Comparison of ENCODE assay signal across 8 cellular contexts in genomic region chr14:22589096-22589839, GRCh38. TPM values are rescaled to one million over a fixed set of nuclear protein-coding genes. Genes with fewer than 3 reads are reported as not detected.
A peak's percentile ranks its signal among the peaks of the same experiment; 100 is the strongest.
DNase-seq lines count a peak whose midpoint lies in the region; ATAC-seq and TF ChIP-seq lines count a peak whose summit lies in the region.

Gene DAD1, minus strand, starts transcription at chr14:22589224. Its CDS starts 67 bp downstream, at chr14:22589157.

- peak within 1 kb of the TSS; percentile 82 for H3K4me3 ChIP-seq in neural progenitor cell

- peaks cover 32% of the 10 kb centered on the region for H3K4me1 Mint-ChIP-seq in neural progenitor cell

- ATAC-seq in foreskin keratinocyte, result peak; percentile 96

- no peaks in the 10 kb centered on the region for H3K9me3 ChIP-seq in neural progenitor cell (ENCODE audit: low read depth)

- H3K36me3 ChIP-seq in neural progenitor cell, result no peaks in the 10 kb centered on the region

- peaks cover 21% of the 10 kb centered on the region for H4K20me1 ChIP-seq in neural progenitor cell (ENCODE audit: low read depth)

- H3K4me2 ChIP-seq in neural progenitor cell, result peak within 1 kb of the TSS; percentile 96

- TF ChIP-seq CTCF in foreskin keratinocyte (conservative IDR thresholded peaks at IDR 0.05), result no peak
- peak; percentile 33 for TF ChIP-seq CTCF in neural progenitor cell (IDR thresholded peaks at IDR 0.05)

- in situ Hi-C loops in SK-MEL-5 (cut with HindIII; ENCODE audit: low pct_unique_long_range_greater_than_20kb, low sequenced_read_pairs), result no loop called here

- H3K27me3 ChIP-seq in foreskin keratinocyte (peaks cover 3% of the 10 kb centered on the region), neural progenitor cell (no peaks in the 10 kb centered on the region)

- H3K79me2 ChIP-seq in neural progenitor cell (ENCODE audit: low read depth), result peaks cover 47% of the 10 kb centered on the region

- H3K9ac ChIP-seq in neural progenitor cell, result peak within 1 kb of the TSS; percentile 83

- peak within 1 kb of the TSS; percentile 98 for H3K4me3 Mint-ChIP-seq in neural progenitor cell

- H3K9me3 Mint-ChIP-seq in neural progenitor cell, result no peaks in the 10 kb centered on the region

- H3K4me1 ChIP-seq in foreskin keratinocyte (no peaks in the 10 kb centered on the region), neural progenitor cell (peaks cover 5% of the 10 kb centered on the region)

- H3F3A ChIP-seq in neural progenitor cell (ENCODE audit: low read depth), result peaks cover 7% of the 10 kb centered on the region

- peak within 1 kb of the TSS; percentile 62 for H3K27ac ChIP-seq in foreskin keratinocyte
- H3K27ac ChIP-seq in neural progenitor cell, result peak within 1 kb of the TSS; percentile 90

- POLR2A ChIA-PET in HEK293T (lab: Yijun Ruan, JAX), result interaction anchor here (0.6 to 3.3 kb wide), 22 partner anchors 9 to 248 kb away, joined by 3 to 45 read pairs (median 4); partner anchors contain the start of genes ABHD4, OXA1L and SLC7A7

- H2AFZ ChIP-seq in neural progenitor cell (replicated peaks), result peak within 1 kb of the TSS; percentile 70

- peaks cover 2% of the 10 kb centered on the region for H3K27me3 Mint-ChIP-seq in neural progenitor cell (ENCODE audit: insufficient read depth, low read depth)

- peak; percentile 97 for DNase-seq in GF-D8 (lab: John Stamatoyannopoulos, UW)
- DNase-seq in HEK293T (ENCODE audit: extremely low spot score), result peak; percentile 98
- peak; percentile 99 for DNase-seq in MV-4-11 (lab: John Stamatoyannopoulos, UW)
- peak; percentile 99 for DNase-seq in SK-MEL-5 (ENCODE audit: low read depth, low spot score)
- DNase-seq in activated naive CD4-positive, alpha-beta T cell treated with Interleukin-2 at 50 U/mL for 16 hours, result peak; percentile 99
- DNase-seq in foreskin keratinocyte, result peak; percentile 96 to 99
- DNase-seq in neural progenitor cell (ENCODE audit: low spot score), result peak; percentile 100
- DNase-seq in stromal cell of bone marrow (ENCODE audit: low read depth), result peak; percentile 100

- peaks cover 9% of the 10 kb centered on the region for H3K36me3 Mint-ChIP-seq in neural progenitor cell

- H3K27ac Mint-ChIP-seq in neural progenitor cell, result peak within 1 kb of the TSS; percentile 98

- CTCF ChIA-PET in HEK293T (lab: Yijun Ruan, JAX), result interaction anchor here (0.6 to 2.1 kb wide), 11 partner anchors 9 to 266 kb away, joined by 3 to 12 read pairs (median 3); partner anchors contain the start of gene ABHD4

TF ChIP-seq in HEK293T, 16 proteins besides CTCF, POLR2A, EP300 and RAD21:
- TF ChIP-seq FOXM1 (IDR thresholded peaks at IDR 0.05; ENCODE audit: borderline replicate concordance) (no peak), BHLHE40 (IDR thresholded peaks at IDR 0.05; ENCODE audit: borderline replicate concordance) (no peak), SP1 (IDR thresholded peaks at IDR 0.05) (no peak), CTBP1 (IDR thresholded peaks at IDR 0.05; ENCODE audit: borderline replicate concordance) (no peak)
- TF ChIP-seq, protein P1, sequence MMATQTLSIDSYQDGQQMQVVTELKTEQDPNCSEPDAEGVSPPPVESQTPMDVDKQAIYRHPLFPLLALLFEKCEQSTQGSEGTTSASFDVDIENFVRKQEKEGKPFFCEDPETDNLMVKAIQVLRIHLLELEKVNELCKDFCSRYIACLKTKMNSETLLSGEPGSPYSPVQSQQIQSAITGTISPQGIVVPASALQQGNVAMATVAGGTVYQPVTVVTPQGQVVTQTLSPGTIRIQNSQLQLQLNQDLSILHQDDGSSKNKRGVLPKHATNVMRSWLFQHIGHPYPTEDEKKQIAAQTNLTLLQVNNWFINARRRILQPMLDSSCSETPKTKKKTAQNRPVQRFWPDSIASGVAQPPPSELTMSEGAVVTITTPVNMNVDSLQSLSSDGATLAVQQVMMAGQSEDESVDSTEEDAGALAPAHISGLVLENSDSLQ (IDR thresholded peaks at IDR 0.05), result peak; percentile 81
TF ChIP-seq in HEK293T: peak in this region for 1.

RNA-seq across cellular contexts. Expression of gene DAD1, which starts in this region (rescaled TPM):
- total RNA-seq in SK-MEL-5 (2014; rRNA removed; shearing (Covaris generic)), result 479 and 529 TPM in 2 replicates
- 326 and 472 TPM in 2 replicates for polyA plus RNA-seq in SK-MEL-5 (2015; cell fraction: cytosol; rRNA removed)
- polyA plus RNA-seq in SK-MEL-5 (2015; cell fraction: nucleus; rRNA removed), result 38.2 and 47.9 TPM in 2 replicates
- 211 and 266 TPM in 2 replicates for total RNA-seq in foreskin keratinocyte
- polyA plus RNA-seq in foreskin keratinocyte, result 303 and 367 TPM in 2 replicates
- total RNA-seq in neural progenitor cell (ENCODE audit: low replicate concordance), result 166 and 185 TPM in 2 replicates

Comparison
In these comparisons a context has a peak if more than half of its experiments do, and no peak if none do; other contexts are left out.
1. Peak in every context shown above with its lines: DNase-seq, ATAC-seq, H3K4me3 ChIP-seq and H3K27ac ChIP-seq.